Comparison of ENCODE assay signal across 17 cellular contexts in the genomic region with DNA sequence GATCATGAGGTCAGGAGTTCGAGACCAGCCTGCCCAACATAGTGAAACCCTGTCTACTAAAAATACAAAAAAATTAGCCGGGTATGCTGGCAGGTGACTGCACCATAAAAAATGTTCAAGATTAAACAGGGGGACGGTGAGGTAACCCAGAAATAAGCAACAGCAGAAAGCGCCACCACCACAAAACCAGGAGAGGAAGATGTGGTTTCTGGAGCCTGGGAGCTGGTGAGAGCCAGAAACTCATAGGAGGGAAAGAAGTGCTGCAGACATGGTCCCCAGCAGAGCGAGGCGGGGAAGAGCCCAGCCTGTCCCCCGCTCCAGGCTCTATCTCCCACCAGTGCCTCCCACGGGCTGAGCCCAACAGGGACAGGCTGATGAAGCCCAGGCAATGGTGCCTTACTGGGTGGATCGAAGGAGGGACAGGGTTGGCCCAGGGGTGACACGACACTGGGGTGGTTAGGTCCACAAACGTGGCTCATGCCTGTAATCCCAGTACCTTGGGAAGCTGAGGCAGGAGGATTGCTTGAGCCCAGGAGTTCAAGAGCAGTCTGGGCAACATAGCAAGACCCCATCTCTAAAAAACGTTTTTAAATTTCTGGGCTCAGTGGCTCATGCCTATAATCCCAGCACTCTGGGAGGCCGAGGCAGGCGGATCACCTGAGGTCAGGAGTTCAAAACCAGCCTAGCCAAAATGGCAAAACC. TPM values are rescaled to one million over a fixed set of nuclear protein-coding genes. Genes with fewer than 3 reads are reported as not detected.
DNase-seq lines count a peak whose midpoint lies in the region; ATAC-seq, FAIRE-seq and TF ChIP-seq lines count a peak whose summit lies in the region.
"Had no signal": no experiment of that assay in that cellular context is flagged by ENCODE, and none has a peak within 500 bp of the region (broad histone marks: within the 10 kb centered on the region; RNA-seq: fewer than 3 reads in every experiment).

No MANE protein-coding gene starts in this region.

- TF ChIP-seq POLR2A in upper lobe of left lung (IDR thresholded peaks at IDR 0.05) (no peak), GM12891 (IDR thresholded peaks at IDR 0.05; ENCODE audit: low read depth, low read length) (no peak)

- no peak overlapping the region for H3K4me3 Mint-ChIP-seq in activated T-cell treated with anti-CD3 and anti-CD28 coated beads, Interleukin-2, amount 50 U/mL, for 72 hours
- no peak overlapping the region; the same call in 1 of the 2 replicates for H3K4me3 Mint-ChIP-seq in WTC11

- POLR2A ChIA-PET in WTC11 (lab: Charles Lee), result interaction anchor here (0.5 kb wide), 1 partner anchor 22 kb away, joined by 6 read pairs; no protein-coding TSS in a partner anchor

- no peak for FAIRE-seq in GM12891 (lab: Jason Lieb, UNC)
- FAIRE-seq: GM19239, H54 had no signal

- 74 to 75% methylated on average over 14 of the region's 14 CpGs for WGBS in upper lobe of left lung, 2 donors

- TF ChIP-seq CTCF in WTC11 (IDR thresholded peaks at IDR 0.05), result no peak
- TF ChIP-seq CTCF in upper lobe of left lung (IDR thresholded peaks at IDR 0.05), result no peak

- TF ChIP-seq EP300 in upper lobe of left lung (IDR thresholded peaks at IDR 0.05), result no peak

- no peaks in the 10 kb centered on the region for H3K27me3 ChIP-seq in upper lobe of left lung

- CTCF ChIA-PET in WTC11 (lab: Charles Lee), result interaction anchor here (0.7 to 1.5 kb wide), 3 partner anchors 11 to 200 kb away, joined by 3 to 5 read pairs (median 3); no protein-coding TSS in a partner anchor

- ATAC-seq in activated T-cell treated with anti-CD3 and anti-CD28 coated beads, Interleukin-2, amount 50 U/mL, for 72 hours (replicated peaks in 1 of 2), result no peak
- ATAC-seq in WTC11 (peak; percentile 13), upper lobe of left lung (ENCODE audit: low FRiP score in 2 of 2) (no peak)

- no peaks in the 10 kb centered on the region for H3K27me3 Mint-ChIP-seq in activated T-cell treated with anti-CD3 and anti-CD28 coated beads, Interleukin-2, amount 50 U/mL, for 72 hours (ENCODE audit: low read depth)
- no peaks in the 10 kb centered on the region; the same call in 1 of the 2 replicates for H3K27me3 Mint-ChIP-seq in WTC11 (ENCODE audit: low read depth)

- H3K4me1 ChIP-seq in upper lobe of left lung, result peaks cover 41 to 57% (median 45%) of the 10 kb centered on the region in 4 donors

- H3K27ac Mint-ChIP-seq in activated T-cell treated with anti-CD3 and anti-CD28 coated beads, Interleukin-2, amount 50 U/mL, for 72 hours, result peak overlapping the region; percentile 75
- H3K27ac Mint-ChIP-seq in WTC11, result no peak overlapping the region; the same call in 1 of the 2 replicates

- no peak overlapping the region for H3K4me3 ChIP-seq in upper lobe of left lung

- no peaks in the 10 kb centered on the region for H3K9me3 ChIP-seq in upper lobe of left lung

- H3K27ac ChIP-seq in upper lobe of left lung, result peak overlapping the region in 3 of 4 donors; percentile 84 to 92 (median 86)

- H3K9me3 Mint-ChIP-seq in activated T-cell treated with anti-CD3 and anti-CD28 coated beads, Interleukin-2, amount 50 U/mL, for 72 hours, result no peaks in the 10 kb centered on the region
- no peaks in the 10 kb centered on the region for H3K9me3 Mint-ChIP-seq in WTC11

- H3K4me1 Mint-ChIP-seq in activated T-cell treated with anti-CD3 and anti-CD28 coated beads, Interleukin-2, amount 50 U/mL, for 72 hours (ENCODE audit: low read depth), result peaks cover 7% of the 10 kb centered on the region
- H3K4me1 Mint-ChIP-seq in WTC11, result peaks cover 10% of the 10 kb centered on the region

- H3K36me3 Mint-ChIP-seq in activated T-cell treated with anti-CD3 and anti-CD28 coated beads, Interleukin-2, amount 50 U/mL, for 72 hours (ENCODE audit: insufficient read depth in 2 of 2), result peaks cover 0 to 3% of the 10 kb centered on the region in 2 donors
- H3K36me3 Mint-ChIP-seq in WTC11, result peaks cover 22% of the 10 kb centered on the region

- no peak for DNase-seq in activated T-cell treated with anti-CD3 and anti-CD28 coated beads, Interleukin-2, amount 50 U/mL, for 72 hours
- no peak for DNase-seq in activated T-cell treated with anti-CD3 and anti-CD28 coated beads, Interleukin-2, amount 50 U/mL, for 1 hour
- DNase-seq in WTC11 (ENCODE audit: low spot score) (no peak), iris pigment epithelial cell (ENCODE audit: low read depth) (peak; percentile 40), upper lobe of left lung (no peak), GM12891 (ENCODE audit: insufficient read length, low spot score) (no peak), iPS-NIHi7 (ENCODE audit: extremely low spot score) (no peak), H4 (ENCODE audit: low spot score) (no peak)
- DNase-seq: aorta, DMS 273 treated with DMSO at 0.1 percent for 48 hours, hippocampal formation, NCI-H1105 treated with DMSO at 0.1 percent for 48 hours, NCI-H526, SHP77 treated with DMSO at 0.1 percent for 48 hours, WERI-Rb-1 had no signal

- H3K36me3 ChIP-seq in upper lobe of left lung, result peaks cover 11 to 20% (median 17%) of the 10 kb centered on the region in 4 donors

TF ChIP-seq in WTC11, 78 proteins besides CTCF, POLR2A, EP300 and RAD21:
- peak; percentile 98 for TF ChIP-seq ZNF121 (CRISPR knock-in tag; IDR thresholded peaks at IDR 0.05)
- no peak for TF ChIP-seq MXD4 (CRISPR knock-in tag; IDR thresholded peaks at IDR 0.05; ENCODE audit: borderline replicate concordance)
TF ChIP-seq in WTC11: peak in this region for 1.

TF ChIP-seq in GM12891, 5 proteins besides CTCF, POLR2A, EP300 and RAD21:
- no peak for TF ChIP-seq POLR2AphosphoS5 (IDR thresholded peaks at IDR 0.05; ENCODE audit: low read depth, low read length)
- no peak for TF ChIP-seq SPI1 (IDR thresholded peaks at IDR 0.05; ENCODE audit: low read depth, low read length)
- TF ChIP-seq PAX5 (IDR thresholded peaks at IDR 0.05; ENCODE audit: insufficient read depth, low read length, severe bottlenecking), result no peak
- no peak for TF ChIP-seq POU2F2 (IDR thresholded peaks at IDR 0.05; ENCODE audit: low read depth, low read length)
- TF ChIP-seq TAF1 (IDR thresholded peaks at IDR 0.05; ENCODE audit: low read depth, low read length), result no peak

RNA-seq across cellular contexts. Expression of gene SPC24, which starts 19.0 kb away (rescaled TPM):
- total RNA-seq in activated T-cell treated with anti-CD3 and anti-CD28 coated beads, Interleukin-2, amount 50 U/mL, for 72 hours, result 10 to 100 TPM; 43.6 to 46.8 TPM
- total RNA-seq in WTC11 (2021) (52.0 to 62.2 TPM (median 58.3 TPM) in 3 replicates), upper lobe of left lung (10 to 100 TPM in 1 of 6 donors, 1 to 10 TPM in 4, not detected in 1; 1.4 to 13.3 (median 2.1) TPM)
- 19.3 TPM for polyA plus RNA-seq in GM12891 (2012; ENCODE audit: low read depth, missing spikeins)
- 32.6 and 37.8 TPM in 2 replicates for total RNA-seq in H4 (2014; rRNA removed; shearing (Covaris generic))

RNA-seq across cellular contexts. Expression of gene LDLR, which starts 47.3 kb away (rescaled TPM):
- total RNA-seq in activated T-cell treated with anti-CD3 and anti-CD28 coated beads, Interleukin-2, amount 50 U/mL, for 72 hours, result 10 to 100 TPM; 23.3 to 31.0 TPM
- total RNA-seq in WTC11 (2021) (93.5 to 98.9 TPM (median 97.8 TPM) in 3 replicates), upper lobe of left lung (100 to 1,000 TPM; 204 to 493 (median 234) TPM)
- 10.6 TPM for polyA plus RNA-seq in GM12891 (2012; ENCODE audit: low read depth, missing spikeins)
- total RNA-seq in H4 (2014; rRNA removed; shearing (Covaris generic)), result 82.0 and 87.2 TPM in 2 replicates
